Comparison of ENCODE assay signal across 9 cellular contexts in genomic region chr7:143205560-143206293, GRCh38. TPM values are rescaled to one million over a fixed set of nuclear protein-coding genes. Genes with fewer than 3 reads are reported as not detected.
A peak's percentile ranks its signal among the peaks of the same experiment; 100 is the strongest.
DNase-seq lines count a peak whose midpoint lies in the region; ATAC-seq and TF ChIP-seq lines count a peak whose summit lies in the region.
"Had no signal": no experiment of that assay in that cellular context is flagged by ENCODE, and none has a peak within 500 bp of the region (broad histone marks: within the 10 kb centered on the region; RNA-seq: fewer than 3 reads in every experiment).

No MANE protein-coding gene starts in this region.

- TF ChIP-seq CTCF in NB4 (IDR thresholded peaks at IDR 0.05; ENCODE audit: low read depth, low read length), result no peak

- DNase-seq in activated CD4-positive, alpha-beta T cell treated with anti-CD3 and anti-CD28 coated beads for 48 hours, result peak; percentile 18
- DNase-seq in activated CD4-positive, alpha-beta T cell treated with anti-CD3 and anti-CD28 coated beads for 1 hour, result no peak
- DNase-seq in NB4 (ENCODE audit: low read depth) (peak; percentile 99), left cardiac atrium (no peak), NCI-H1092 (lab: John Stamatoyannopoulos, UW) (no peak), NCI-H146 (lab: John Stamatoyannopoulos, UW) (no peak), HuH-7.5 (ENCODE audit: low spot score) (no peak)

- intact Hi-C loops in left cardiac atrium (cut with DNase I), result no loop called here

- H3K4me3 ChIP-seq in NB4 (ENCODE audit: low read depth, low read length), result peak overlapping the region; percentile 60

- ATAC-seq in HG02623 (IDR thresholded peaks at IDR 0.05; ENCODE audit: unreplicated experiment), result peak; percentile 82
- ATAC-seq in left cardiac atrium, result peak; percentile 59 to 65

- TF ChIP-seq POLR2A in NB4 (IDR thresholded peaks at IDR 0.05; ENCODE audit: extremely low read depth, insufficient read length), result no peak

RNA-seq across cellular contexts. Expression of gene TAS2R40, which starts 16.1 kb away (rescaled TPM):
- not detected for total RNA-seq in left cardiac atrium
- total RNA-seq: fibroblast of lung had no signal

RNA-seq across cellular contexts. Expression of gene TAS2R39, which starts 22.5 kb away (rescaled TPM):
- not detected for total RNA-seq in left cardiac atrium
- total RNA-seq: fibroblast of lung had no signal

RNA-seq across cellular contexts. Expression of gene GSTK1, which starts 57.5 kb away (rescaled TPM):
- 100 to 1,000 TPM; 185 to 195 TPM for total RNA-seq in left cardiac atrium

Comparison
In these comparisons a context has a peak if more than half of its experiments do, and no peak if none do; other contexts are left out.
1. DNase-seq: peak in activated CD4-positive, alpha-beta T cell treated with anti-CD3 and anti-CD28 coated beads for 48 hours (single experiment) and NB4 (single experiment); none in activated CD4-positive, alpha-beta T cell treated with anti-CD3 and anti-CD28 coated beads for 1 hour (single experiment), left cardiac atrium (single experiment), NCI-H1092 (single experiment), NCI-H146 (single experiment) and HuH-7.5 (single experiment).